In the genomic region with DNA sequence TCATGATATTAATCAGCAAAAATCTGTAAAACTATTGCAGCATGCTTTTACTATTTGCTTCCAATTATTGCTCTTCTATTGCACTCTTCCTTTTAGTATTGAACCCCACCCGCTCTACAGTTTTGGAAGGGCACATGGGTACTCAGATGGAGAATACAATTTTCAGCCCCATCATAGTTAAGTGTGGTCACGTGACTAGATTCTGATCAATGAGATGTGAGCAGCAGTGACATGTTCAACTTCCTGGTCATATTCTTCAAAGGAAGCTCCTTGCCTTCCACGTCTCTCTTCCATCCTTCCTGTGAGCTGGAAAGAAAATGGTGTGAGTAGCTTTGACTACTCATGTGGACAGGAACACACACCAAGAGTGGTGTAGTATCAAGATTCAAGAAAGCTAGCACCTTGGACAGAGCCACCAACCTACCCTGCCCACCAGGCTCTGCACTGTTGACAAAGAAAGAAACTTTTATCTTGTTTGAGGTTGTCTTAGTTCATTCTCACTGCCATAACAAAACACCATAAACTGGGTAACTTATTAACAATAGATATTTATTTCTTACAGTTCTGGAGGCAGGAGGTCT, we compare ENCODE assay signal across 16 cellular contexts. TPM values are rescaled to one million over a fixed set of nuclear protein-coding genes. Genes with fewer than 3 reads are reported as not detected.
DNase-seq lines count a peak whose midpoint lies in the region; ATAC-seq and TF ChIP-seq lines count a peak whose summit lies in the region.
"Had no signal": no experiment of that assay in that cellular context is flagged by ENCODE, and none has a peak within 500 bp of the region (broad histone marks: within the 10 kb centered on the region; RNA-seq: fewer than 3 reads in every experiment).

No MANE protein-coding gene starts in this region.

- no peak for TF ChIP-seq EP300 in SK-N-SH (IDR thresholded peaks at IDR 0.05; ENCODE audit: borderline replicate concordance in 1 of 2, low read depth in 1 of 2, low read length in 1 of 2)

- H3K27me3 ChIP-seq in SK-N-SH (ENCODE audit: insufficient read depth) (no peaks in the 10 kb centered on the region), osteoblast (ENCODE audit: insufficient read depth, low read length) (peaks cover 21% of the 10 kb centered on the region), lower lobe of right lung (ENCODE audit: low read depth) (peaks cover 18% of the 10 kb centered on the region)

- H3K27ac ChIP-seq in SK-N-SH (ENCODE audit: low read depth in 2 of 2, low read length in 1 of 2) (no peak overlapping the region), osteoblast (ENCODE audit: low read depth, low read length) (no peak overlapping the region), lower lobe of right lung (no peak overlapping the region)
- H3K27ac ChIP-seq: tibial artery had no signal

- H3K9me2 ChIP-seq in SK-N-SH: no peaks in the 10 kb centered on the region

- H3K4me3 ChIP-seq in SK-N-SH (ENCODE audit: low read depth in 2 of 2, low read length in 1 of 2) (no peak overlapping the region), osteoblast (ENCODE audit: insufficient read depth, low read length) (no peak overlapping the region), lower lobe of right lung (no peak overlapping the region)
- H3K4me3 ChIP-seq: tibial artery had no signal

- no peaks in the 10 kb centered on the region for H4K20me1 ChIP-seq in SK-N-SH (ENCODE audit: insufficient read depth)
- H4K20me1 ChIP-seq in osteoblast (ENCODE audit: insufficient read depth, low read length): no peaks in the 10 kb centered on the region

- no peak for TF ChIP-seq CTCF in SK-N-SH (IDR thresholded peaks at IDR 0.05)
- TF ChIP-seq CTCF in osteoblast (IDR thresholded peaks at IDR 0.05; ENCODE audit: extremely low read depth, low read depth, low read length): no peak
- no peak for TF ChIP-seq CTCF in lower lobe of right lung (IDR thresholded peaks at IDR 0.05)
- TF ChIP-seq CTCF in GM10266 (IDR thresholded peaks at IDR 0.05; ENCODE audit: control insufficient read depth, insufficient read depth, low read depth, missing control alignments): no peak

- H3K9me3 ChIP-seq in SK-N-SH (no peaks in the 10 kb centered on the region), osteoblast (ENCODE audit: low read depth, low read length) (no peaks in the 10 kb centered on the region), lower lobe of right lung (no peaks in the 10 kb centered on the region)
- H3K9me3 ChIP-seq: tibial artery had no signal

- no peak overlapping the region for H3K4me2 ChIP-seq in SK-N-SH
- no peak overlapping the region for H3K4me2 ChIP-seq in osteoblast (ENCODE audit: insufficient read depth, low read length)

- TF ChIP-seq RAD21 in SK-N-SH (IDR thresholded peaks at IDR 0.05; ENCODE audit: low read length): no peak

- intact Hi-C loops in lower lobe of right lung (cut with DNase I): no loop called here

- H3F3A ChIP-seq in SK-N-SH (replicated peaks; ENCODE audit: insufficient read depth): peaks cover 5% of the 10 kb centered on the region

- 56% methylated on average over 3 of the region's 3 CpGs for WGBS in SK-N-SH (ENCODE audit: low lambda C conversion rate)

- DNase-seq in SK-N-SH: no peak
- DNase-seq in RKO (ENCODE audit: low spot score): peak; percentile 37
- DNase-seq in erythroblast (lab: John Stamatoyannopoulos, UW): peak; percentile 1 to 3
- peak; percentile 38 for DNase-seq in osteoblast (ENCODE audit: insufficient read length, low spot score, missing footprints)
- DNase-seq in DMS153 treated with DMSO at 0.1 percent for 48 hours (lab: John Stamatoyannopoulos, UW; ENCODE audit: unreplicated experiment): no peak
- no peak for DNase-seq in lower lobe of right lung
- DNase-seq in GM10266 (ENCODE audit: extremely low spot score): no peak
- DNase-seq: 8988T; activated T-cell treated with anti-CD3 and anti-CD28 coated beads, Interleukin-2, amount 50 U/mL, for 4 hours; effector CD8-positive, alpha-beta T cell; glutamatergic neuron; NCI-H2171; occipital lobe; tibial artery had no signal

- H3K79me2 ChIP-seq in SK-N-SH (ENCODE audit: insufficient read depth): no peaks in the 10 kb centered on the region
- no peaks in the 10 kb centered on the region for H3K79me2 ChIP-seq in osteoblast (ENCODE audit: insufficient read depth, low read length)

- POLR2A ChIA-PET in SK-N-SH (lab: Yijun Ruan, JAX): no interaction called here

- ATAC-seq in SK-N-SH treated with all-trans-retinoic acid at 6 μM for 48 hours (no peak), lower lobe of right lung (no peak)
- ATAC-seq: activated T-cell treated with anti-CD3 and anti-CD28 coated beads, Interleukin-2, amount 50 U/mL, for 4 hours had no signal

- H3K36me3 ChIP-seq in SK-N-SH (replicated peaks in 1 of 2; ENCODE audit: control insufficient read depth in 1 of 2, insufficient read depth in 2 of 2, low read length in 1 of 2) (no peaks in the 10 kb centered on the region), osteoblast (ENCODE audit: insufficient read depth, low read length) (no peaks in the 10 kb centered on the region), lower lobe of right lung (no peaks in the 10 kb centered on the region)
- H3K36me3 ChIP-seq: tibial artery had no signal

- CTCF ChIA-PET in SK-N-SH (lab: Yijun Ruan, JAX): interaction anchor here (2.7 kb wide), 1 partner anchor 151 kb away, joined by 13 read pairs; no protein-coding TSS in a partner anchor

- no peak overlapping the region for H3K9ac ChIP-seq in SK-N-SH

- TF ChIP-seq POLR2A in erythroblast (IDR thresholded peaks at IDR 0.05; ENCODE audit: low read length): no peak

- H2AFZ ChIP-seq in SK-N-SH (ENCODE audit: low read depth) (no peak overlapping the region), osteoblast (ENCODE audit: low read length) (no peak overlapping the region)

- H3K4me1 ChIP-seq in SK-N-SH (ENCODE audit: control insufficient read depth in 1 of 2, insufficient read depth in 2 of 2, low read depth in 1 of 2, low read length in 1 of 2) (no peaks in the 10 kb centered on the region; a peak in 2 of 4 replicates), osteoblast (ENCODE audit: insufficient read depth, low read length) (no peaks in the 10 kb centered on the region), lower lobe of right lung (peaks cover 5% of the 10 kb centered on the region)

TF ChIP-seq in SK-N-SH, 30 proteins besides CTCF, POLR2A, EP300 and RAD21 (continues in another document):
- TF ChIP-seq, protein P1, sequence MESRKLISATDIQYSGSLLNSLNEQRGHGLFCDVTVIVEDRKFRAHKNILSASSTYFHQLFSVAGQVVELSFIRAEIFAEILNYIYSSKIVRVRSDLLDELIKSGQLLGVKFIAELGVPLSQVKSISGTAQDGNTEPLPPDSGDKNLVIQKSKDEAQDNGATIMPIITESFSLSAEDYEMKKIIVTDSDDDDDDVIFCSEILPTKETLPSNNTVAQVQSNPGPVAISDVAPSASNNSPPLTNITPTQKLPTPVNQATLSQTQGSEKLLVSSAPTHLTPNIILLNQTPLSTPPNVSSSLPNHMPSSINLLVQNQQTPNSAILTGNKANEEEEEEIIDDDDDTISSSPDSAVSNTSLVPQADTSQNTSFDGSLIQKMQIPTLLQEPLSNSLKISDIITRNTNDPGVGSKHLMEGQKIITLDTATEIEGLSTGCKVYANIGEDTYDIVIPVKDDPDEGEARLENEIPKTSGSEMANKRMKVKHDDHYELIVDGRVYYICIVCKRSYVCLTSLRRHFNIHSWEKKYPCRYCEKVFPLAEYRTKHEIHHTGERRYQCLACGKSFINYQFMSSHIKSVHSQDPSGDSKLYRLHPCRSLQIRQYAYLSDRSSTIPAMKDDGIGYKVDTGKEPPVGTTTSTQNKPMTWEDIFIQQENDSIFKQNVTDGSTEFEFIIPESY (IDR thresholded peaks at IDR 0.05; ENCODE audit: borderline replicate concordance, low read depth): no peak

TF ChIP-seq in SK-N-SH treated with all-trans-retinoic acid at 6 μM for 48 hours, 23 proteins besides CTCF, POLR2A, EP300 and RAD21 (continues in another document):
- no peak for TF ChIP-seq TOX (CRISPR knock-in tag; IDR thresholded peaks at IDR 0.05; ENCODE audit: borderline replicate concordance)
- TF ChIP-seq, protein P2, sequence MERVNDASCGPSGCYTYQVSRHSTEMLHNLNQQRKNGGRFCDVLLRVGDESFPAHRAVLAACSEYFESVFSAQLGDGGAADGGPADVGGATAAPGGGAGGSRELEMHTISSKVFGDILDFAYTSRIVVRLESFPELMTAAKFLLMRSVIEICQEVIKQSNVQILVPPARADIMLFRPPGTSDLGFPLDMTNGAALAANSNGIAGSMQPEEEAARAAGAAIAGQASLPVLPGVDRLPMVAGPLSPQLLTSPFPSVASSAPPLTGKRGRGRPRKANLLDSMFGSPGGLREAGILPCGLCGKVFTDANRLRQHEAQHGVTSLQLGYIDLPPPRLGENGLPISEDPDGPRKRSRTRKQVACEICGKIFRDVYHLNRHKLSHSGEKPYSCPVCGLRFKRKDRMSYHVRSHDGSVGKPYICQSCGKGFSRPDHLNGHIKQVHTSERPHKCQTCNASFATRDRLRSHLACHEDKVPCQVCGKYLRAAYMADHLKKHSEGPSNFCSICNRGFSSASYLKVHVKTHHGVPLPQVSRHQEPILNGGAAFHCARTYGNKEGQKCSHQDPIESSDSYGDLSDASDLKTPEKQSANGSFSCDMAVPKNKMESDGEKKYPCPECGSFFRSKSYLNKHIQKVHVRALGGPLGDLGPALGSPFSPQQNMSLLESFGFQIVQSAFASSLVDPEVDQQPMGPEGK (CRISPR knock-in tag; IDR thresholded peaks at IDR 0.05; ENCODE audit: borderline replicate concordance): no peak
- TF ChIP-seq, protein P3, sequence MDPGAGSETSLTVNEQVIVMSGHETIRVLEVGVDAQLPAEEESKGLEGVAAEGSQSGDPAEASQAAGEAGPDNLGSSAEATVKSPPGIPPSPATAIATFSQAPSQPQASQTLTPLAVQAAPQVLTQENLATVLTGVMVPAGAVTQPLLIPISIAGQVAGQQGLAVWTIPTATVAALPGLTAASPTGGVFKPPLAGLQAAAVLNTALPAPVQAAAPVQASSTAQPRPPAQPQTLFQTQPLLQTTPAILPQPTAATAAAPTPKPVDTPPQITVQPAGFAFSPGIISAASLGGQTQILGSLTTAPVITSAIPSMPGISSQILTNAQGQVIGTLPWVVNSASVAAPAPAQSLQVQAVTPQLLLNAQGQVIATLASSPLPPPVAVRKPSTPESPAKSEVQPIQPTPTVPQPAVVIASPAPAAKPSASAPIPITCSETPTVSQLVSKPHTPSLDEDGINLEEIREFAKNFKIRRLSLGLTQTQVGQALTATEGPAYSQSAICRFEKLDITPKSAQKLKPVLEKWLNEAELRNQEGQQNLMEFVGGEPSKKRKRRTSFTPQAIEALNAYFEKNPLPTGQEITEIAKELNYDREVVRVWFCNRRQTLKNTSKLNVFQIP (CRISPR knock-in tag; IDR thresholded peaks at IDR 0.05; ENCODE audit: borderline replicate concordance, low read depth): no peak
- TF ChIP-seq BACH2 (CRISPR knock-in tag; IDR thresholded peaks at IDR 0.05; ENCODE audit: borderline replicate concordance): no peak
- no peak for TF ChIP-seq ZFP3 (CRISPR knock-in tag; IDR thresholded peaks at IDR 0.05)
- no peak for TF ChIP-seq SNAI2 (CRISPR knock-in tag; IDR thresholded peaks at IDR 0.05)

RNA-seq across cellular contexts. Expression of a gene that starts 3.7 kb away (rescaled TPM):
- 0.20 and 0.36 TPM in 2 replicates for polyA plus RNA-seq in SK-N-SH (2012; rRNA removed)
- polyA plus RNA-seq in SK-N-SH (2012; cell fraction: cytosol; rRNA removed): 0.85 and 1.6 TPM in 2 replicates
- polyA plus RNA-seq in SK-N-SH (2012; cell fraction: nucleus; rRNA removed): 0.62 and 0.75 TPM in 2 replicates
- total RNA-seq in osteoblast (under 0.01 TPM in 2 replicates), lower lobe of right lung (5.0 TPM)
- total RNA-seq: activated T-cell treated with anti-CD3 and anti-CD28 coated beads, Interleukin-2, amount 50 U/mL, for 4 hours; M059J had no signal

Comparison
In these comparisons a context has a peak if more than half of its experiments do, and no peak if none do; other contexts are left out.
1. DNase-seq: peak in RKO (single experiment), erythroblast (2 of 2) and osteoblast (single experiment); none in SK-N-SH (single experiment), DMS153 treated with DMSO at 0.1 percent for 48 hours (single experiment), lower lobe of right lung (single experiment) and GM10266 (single experiment).